Comparison of ENCODE assay signal across 8 cellular contexts in the genomic region with DNA sequence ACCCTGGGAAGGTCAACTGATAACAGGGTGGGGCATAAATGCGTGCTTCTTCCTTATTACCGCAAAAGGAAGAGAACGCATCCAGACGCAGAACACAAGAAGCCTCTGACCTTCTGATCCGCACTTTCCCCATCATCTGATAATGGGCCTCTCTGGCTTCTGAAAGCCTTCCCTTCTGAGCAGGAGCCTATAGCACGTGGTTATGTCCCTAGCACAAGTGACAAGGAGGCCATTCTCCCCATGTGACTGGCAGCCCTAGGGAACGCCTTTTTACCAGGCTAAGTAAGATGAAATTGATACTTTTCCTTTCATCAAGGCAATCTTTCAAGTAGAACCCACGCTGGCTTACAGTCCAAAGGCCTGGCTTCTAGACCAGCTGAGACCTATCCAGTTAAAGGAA. TPM values are rescaled to one million over a fixed set of nuclear protein-coding genes. Genes with fewer than 3 reads are reported as not detected.
"Had no signal": no experiment of that assay in that cellular context is flagged by ENCODE, and none has a peak within 500 bp of the region (broad histone marks: within the 10 kb centered on the region; RNA-seq: fewer than 3 reads in every experiment).

No MANE protein-coding gene starts in this region.

- H3K4me2 ChIP-seq: GM23338 had no signal

- H2AFZ ChIP-seq: GM23338 had no signal

- FAIRE-seq: H1, H54, HepG2 had no signal

- ATAC-seq: GM23338, HepG2 had no signal

- DNase-seq: H9, HCEC 1CT had no signal

- H3K4me3 ChIP-seq: GM23338 had no signal

- H3K27ac ChIP-seq: HL-60 had no signal

RNA-seq across cellular contexts. Expression of a gene that starts 44.0 kb away (rescaled TPM):
- total RNA-seq: HT1080 had no signal
